ENCODE assay signal across 28 cellular contexts in genomic region chr14:55372423-55372822, GRCh38. TPM values are rescaled to one million over a fixed set of nuclear protein-coding genes. Genes with fewer than 3 reads are reported as not detected.
DNase-seq lines count a peak whose midpoint lies in the region; ATAC-seq and TF ChIP-seq lines count a peak whose summit lies in the region.
"Had no signal": no experiment of that assay in that cellular context is flagged by ENCODE, and none has a peak within 500 bp of the region (broad histone marks: within the 10 kb centered on the region; RNA-seq: fewer than 3 reads in every experiment).

No MANE protein-coding gene starts in this region.

- H3K4me3 Mint-ChIP-seq in activated T-cell treated with anti-CD3 and anti-CD28 coated beads, Interleukin-2, amount 50 U/mL, for 24 hours: no peak overlapping the region
- H3K4me3 Mint-ChIP-seq in T-cell (no peak overlapping the region), chondrocyte (ENCODE audit: unreplicated experiment) (no peak overlapping the region), progenitor cell of endocrine pancreas (ENCODE audit: low read depth) (no peak overlapping the region)
- H3K4me3 Mint-ChIP-seq: B cell; stimulated activated memory B cell treated with anti-CD40 and anti-IgM and Interleukin-4, amounts not matched to agents 10 μg/mL and 1 μg/mL and 100 μg/mL, for 72 hours had no signal

- no peak for DNase-seq in activated T-cell treated with anti-CD3 and anti-CD28 coated beads, Interleukin-2, amount 50 U/mL, for 24 hours
- DNase-seq in activated T-cell treated with anti-CD3 and anti-CD28 coated beads for 4 hours (no peak), T-cell (no peak), chondrocyte (ENCODE audit: low spot score) (no peak), progenitor cell of endocrine pancreas (ENCODE audit: low spot score, unreplicated experiment) (no peak), hypothalamus (lab: John Stamatoyannopoulos, UW) (no peak)
- DNase-seq: activated CD4-positive, alpha-beta T cell treated with anti-CD3 and anti-CD28 coated beads for 1 hour; activated gamma-delta T cell; Calu3; central memory CD4-positive, alpha-beta T cell; DND-41; dorsolateral prefrontal cortex; glutamatergic neuron; H7; Kasumi-1; left cardiac atrium; mammary epithelial cell; NCI-H1694; NCI-H2171; NCI-H524; NK-92 treated with Interleukin-12 subunit alpha and Interleukin-12 subunit beta, amount 100 ng/mL, for 24 hours; PC-9; Right ventricle myocardium superior had no signal

- POLR2A ChIA-PET in T-cell (lab: Charles Lee): no interaction called here

- ATAC-seq in T-cell (replicated peaks in 1 of 4) (no peak), GM19467 (IDR thresholded peaks at IDR 0.05; ENCODE audit: unreplicated experiment) (no peak), HG03460 (IDR thresholded peaks at IDR 0.05; ENCODE audit: unreplicated experiment) (no peak)
- ATAC-seq: GM12878; left cardiac atrium; stimulated activated memory B cell treated with anti-CD40 and anti-IgM and Interleukin-4, amounts not matched to agents 10 μg/mL and 1 μg/mL and 100 μg/mL, for 72 hours had no signal

- no peaks in the 10 kb centered on the region for H3K27me3 Mint-ChIP-seq in activated T-cell treated with anti-CD3 and anti-CD28 coated beads, Interleukin-2, amount 50 U/mL, for 24 hours
- H3K27me3 Mint-ChIP-seq in T-cell (no peaks in the 10 kb centered on the region), chondrocyte (ENCODE audit: low read depth) (no peaks in the 10 kb centered on the region), progenitor cell of endocrine pancreas (no peaks in the 10 kb centered on the region)
- H3K27me3 Mint-ChIP-seq: B cell; stimulated activated memory B cell treated with anti-CD40 and anti-IgM and Interleukin-4, amounts not matched to agents 10 μg/mL and 1 μg/mL and 100 μg/mL, for 72 hours had no signal

- H3K36me3 Mint-ChIP-seq in activated T-cell treated with anti-CD3 and anti-CD28 coated beads, Interleukin-2, amount 50 U/mL, for 24 hours (ENCODE audit: low read depth): peaks cover 72% of the 10 kb centered on the region
- H3K36me3 Mint-ChIP-seq in T-cell (peaks cover 47% of the 10 kb centered on the region), chondrocyte (ENCODE audit: low read depth) (peaks cover 25% of the 10 kb centered on the region), progenitor cell of endocrine pancreas (ENCODE audit: insufficient read depth) (peaks cover 23% of the 10 kb centered on the region)

- CTCF ChIA-PET in T-cell (lab: Charles Lee): interaction anchor here (0.6 to 2.8 kb wide), 6 partner anchors 18 to 126 kb away, joined by 3 to 15 read pairs (median 4); no protein-coding TSS in a partner anchor

- H3K9me3 Mint-ChIP-seq in activated T-cell treated with anti-CD3 and anti-CD28 coated beads, Interleukin-2, amount 50 U/mL, for 24 hours: no peaks in the 10 kb centered on the region
- H3K9me3 Mint-ChIP-seq in T-cell: no peaks in the 10 kb centered on the region
- no peaks in the 10 kb centered on the region for H3K9me3 Mint-ChIP-seq in chondrocyte (ENCODE audit: low read depth)
- no peaks in the 10 kb centered on the region for H3K9me3 Mint-ChIP-seq in progenitor cell of endocrine pancreas (ENCODE audit: low read depth)
- H3K9me3 Mint-ChIP-seq: stimulated activated memory B cell treated with anti-CD40 and anti-IgM and Interleukin-4, amounts not matched to agents 10 μg/mL and 1 μg/mL and 100 μg/mL, for 72 hours had no signal

- peaks cover 52% of the 10 kb centered on the region for H3K4me1 Mint-ChIP-seq in activated T-cell treated with anti-CD3 and anti-CD28 coated beads, Interleukin-2, amount 50 U/mL, for 24 hours (ENCODE audit: low read depth)
- H3K4me1 Mint-ChIP-seq in T-cell (peaks cover 31 to 46% (median 36%) of the 10 kb centered on the region in 3 donors), chondrocyte (ENCODE audit: low read depth) (peaks cover 15% of the 10 kb centered on the region), progenitor cell of endocrine pancreas (ENCODE audit: low read depth) (no peaks in the 10 kb centered on the region)

- peak overlapping the region; percentile 97 for H3K27ac Mint-ChIP-seq in activated T-cell treated with anti-CD3 and anti-CD28 coated beads, Interleukin-2, amount 50 U/mL, for 24 hours
- H3K27ac Mint-ChIP-seq in T-cell (peak overlapping the region; percentile 68 to 79), chondrocyte (ENCODE audit: unreplicated experiment) (peak overlapping the region; percentile 18), progenitor cell of endocrine pancreas (peak overlapping the region; percentile 11)
- H3K27ac Mint-ChIP-seq: stimulated activated memory B cell treated with anti-CD40 and anti-IgM and Interleukin-4, amounts not matched to agents 10 μg/mL and 1 μg/mL and 100 μg/mL, for 72 hours had no signal

- no peak for TF ChIP-seq CTCF in chondrocyte (IDR thresholded peaks at IDR 0.05)
- TF ChIP-seq CTCF in progenitor cell of endocrine pancreas (IDR thresholded peaks at IDR 0.05; ENCODE audit: unreplicated experiment): no peak

RNA-seq across cellular contexts. Expression of gene ATG14, which starts 39.2 kb away (rescaled TPM):
- total RNA-seq in T-cell: 10 to 100 TPM; 13.2 to 18.1 (median 17.3) TPM
- 8.9 to 11.1 TPM (median 10.6 TPM) in 3 replicates for total RNA-seq in chondrocyte
- 14.9 and 15.0 TPM in 2 replicates for total RNA-seq in progenitor cell of endocrine pancreas

Comparison
In these comparisons a context has a peak if more than half of its experiments do, and no peak if none do; other contexts are left out.
1. H3K27ac Mint-ChIP-seq: peak in every context shown above with its lines; median percentile 97 in activated T-cell treated with anti-CD3 and anti-CD28 coated beads, Interleukin-2, amount 50 U/mL, for 24 hours; 74 in T-cell; 18 in chondrocyte; 11 in progenitor cell of endocrine pancreas.